In genomic region chr6:11753798-11754197, GRCh38 we compare ENCODE assay signal across 30 cellular contexts. TPM values are rescaled to one million over a fixed set of nuclear protein-coding genes. Genes with fewer than 3 reads are reported as not detected.
"Had no signal": no experiment of that assay in that cellular context is flagged by ENCODE, and none has a peak within 500 bp of the region (broad histone marks: within the 10 kb centered on the region; RNA-seq: fewer than 3 reads in every experiment).

No MANE protein-coding gene starts in this region.

- H3K79me2 ChIP-seq: hepatocyte, parathyroid adenoma had no signal

- H3K4me3 Mint-ChIP-seq: mesothelial cell of epicardium; naive B cell; natural killer cell; nephron progenitor cell; neural progenitor cell; stimulated activated naive B cell treated with anti-CD40 and anti-IgM and Interleukin-4, amounts not matched to agents 10 μg/mL and 1 μg/mL and 100 μg/mL, for 72 hours had no signal

- H3K27ac ChIP-seq: hepatocyte, left lung, lower lobe of right lung, neural progenitor cell, neutrophil, parathyroid adenoma, right lobe of liver, testis, thyroid gland, upper lobe of left lung, vagina had no signal

- H3K27ac Mint-ChIP-seq: mesothelial cell of epicardium; naive B cell; natural killer cell; nephron progenitor cell; neural progenitor cell; stimulated activated naive B cell treated with anti-CD40 and anti-IgM and Interleukin-4, amounts not matched to agents 10 μg/mL and 1 μg/mL and 100 μg/mL, for 72 hours had no signal

- H3K9ac ChIP-seq: neural progenitor cell, parathyroid adenoma had no signal

- DNase-seq: islet precursor cell; kidney glomerular epithelial cell; left colon; left lung; lower lobe of right lung; mammary epithelial cell; mesendoderm; naive B cell; natural killer cell; nephron progenitor cell; occipital lobe; right lobe of liver; stimulated activated CD4-positive, alpha-beta T cell treated with anti-CD3 and anti-CD28 coated beads, Interleukin-1b, Interleukin-23, amount 100 ng/mL, for 48 hours; stimulated activated CD4-positive, alpha-beta T cell treated with anti-CD3 and anti-CD28 coated beads, Interleukin-2, amount 100 ng/mL, for 48 hours; stimulated activated naive B cell treated with anti-CD40 and anti-IgM and Interleukin-4, amounts not matched to agents 10 μg/mL and 1 μg/mL and 100 μg/mL, for 72 hours; stimulated activated naive CD8-positive, alpha-beta T cell treated with anti-CD3 and anti-CD28 coated beads, Interleukin-15, Interleukin-2, amounts not matched to agents 100 U/mL and 50 U/mL, for 24 hours; stomach; testis; thyroid gland; transverse colon; upper lobe of left lung had no signal

- H3K27me3 ChIP-seq: hepatocyte, left lung, neural progenitor cell, neutrophil, right atrium auricular region, right lobe of liver, stomach, testis, thyroid gland, transverse colon, upper lobe of left lung, vagina had no signal

- H3K9me3 Mint-ChIP-seq: natural killer cell had no signal

- ATAC-seq: left colon; left lung; lower lobe of right lung; natural killer cell; right lobe of liver; stimulated activated naive B cell treated with anti-CD40 and anti-IgM and Interleukin-4, amounts not matched to agents 10 μg/mL and 1 μg/mL and 100 μg/mL, for 72 hours; stimulated activated naive CD8-positive, alpha-beta T cell treated with anti-CD3 and anti-CD28 coated beads, Interleukin-15, Interleukin-2, amounts not matched to agents 100 U/mL and 50 U/mL, for 24 hours had no signal

- H3K9me3 ChIP-seq: neutrophil, right lobe of liver, testis, thyroid gland, transverse colon, upper lobe of left lung, vagina had no signal

- H3K4me1 ChIP-seq: left lung, lower lobe of right lung, right atrium auricular region, testis, thyroid gland, upper lobe of left lung, vagina had no signal

- H3K4me1 Mint-ChIP-seq: mesothelial cell of epicardium, naive B cell, natural killer cell had no signal

- H3K4me2 ChIP-seq: hepatocyte, neural progenitor cell, smooth muscle cell had no signal

- H3K36me3 ChIP-seq: left lung, lower lobe of right lung, neural progenitor cell, neutrophil, right atrium auricular region, right lobe of liver, stomach, thyroid gland, transverse colon, upper lobe of left lung, vagina had no signal

- H3K4me3 ChIP-seq: hepatocyte, left lung, lower lobe of right lung, neural progenitor cell, right atrium auricular region, right lobe of liver, smooth muscle cell, stomach, testis, thyroid gland, transverse colon, upper lobe of left lung, vagina had no signal

- H2AFZ ChIP-seq: hepatocyte, neural progenitor cell, parathyroid adenoma had no signal

- H3K36me3 Mint-ChIP-seq: mesothelial cell of epicardium; natural killer cell; neural progenitor cell; stimulated activated naive B cell treated with anti-CD40 and anti-IgM and Interleukin-4, amounts not matched to agents 10 μg/mL and 1 μg/mL and 100 μg/mL, for 72 hours had no signal

RNA-seq across cellular contexts. Expression of gene ADTRP, which starts 24.8 kb away (rescaled TPM):
- total RNA-seq: osteocyte, right atrium auricular region, vagina had no signal
